In the genomic region with DNA sequence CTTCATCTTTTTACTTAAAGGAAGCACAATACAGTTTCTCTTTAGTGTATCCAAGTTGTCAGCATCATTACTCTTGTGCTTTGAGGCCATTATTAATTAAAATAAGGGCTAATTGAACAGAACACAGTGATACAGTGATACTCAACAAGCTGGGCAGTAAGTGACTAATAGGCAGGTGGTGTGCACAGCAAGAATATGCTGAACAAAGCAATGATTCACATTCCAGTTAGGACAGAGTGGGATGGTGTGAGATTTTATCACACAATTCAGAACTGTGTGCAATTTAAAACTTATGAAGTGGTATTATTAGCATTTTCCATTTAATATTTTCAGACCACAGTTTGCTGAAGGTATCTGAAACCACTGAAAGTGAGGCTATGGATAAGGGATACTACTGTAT, we compare ENCODE assay signal across 21 cellular contexts.
A peak's percentile ranks its signal among the peaks of the same experiment; 100 is the strongest.
DNase-seq lines count a peak whose midpoint lies in the region; ATAC-seq and TF ChIP-seq lines count a peak whose summit lies in the region.
"Had no signal": no experiment of that assay in that cellular context is flagged by ENCODE, and none has a peak within 500 bp of the region (broad histone marks: within the 10 kb centered on the region; RNA-seq: fewer than 3 reads in every experiment).

No MANE protein-coding gene starts in this region.

- H3K4me3 ChIP-seq in mammary epithelial cell (replicated peaks in 1 of 3; ENCODE audit: insufficient read depth in 1 of 3, low read depth in 2 of 3, low read length in 3 of 3): no peak overlapping the region
- H3K4me3 ChIP-seq: GM12878 had no signal

- H3K27ac ChIP-seq in mammary epithelial cell (ENCODE audit: insufficient read depth, low read depth, low read length): no peak overlapping the region
- H3K27ac ChIP-seq: 22Rv1 had no signal

- no peaks in the 10 kb centered on the region for H3K9me3 ChIP-seq in mammary epithelial cell (replicated peaks; ENCODE audit: insufficient read depth, low read length)

- H4K20me1 ChIP-seq in mammary epithelial cell (ENCODE audit: insufficient read depth, low read length): no peaks in the 10 kb centered on the region

- H3K36me3 ChIP-seq in mammary epithelial cell (ENCODE audit: insufficient read depth, low read length): no peaks in the 10 kb centered on the region

- H3K27me3 Mint-ChIP-seq in MCF 10A (ENCODE audit: insufficient read depth, unreplicated experiment): no peaks in the 10 kb centered on the region
- H3K27me3 Mint-ChIP-seq: CD4-positive, alpha-beta memory T cell had no signal

- H3K4me2 ChIP-seq in mammary epithelial cell (ENCODE audit: insufficient read depth, low read depth, low read length): no peak overlapping the region

- dilution Hi-C loops in mammary epithelial cell (cut with HindIII; ENCODE audit: low sequenced_read_pairs): no loop called here

- H3K27me3 ChIP-seq in mammary epithelial cell (ENCODE audit: insufficient read depth, low read length): no peaks in the 10 kb centered on the region

- no peak for TF ChIP-seq POLR2A in GM18505 (IDR thresholded peaks at IDR 0.05; ENCODE audit: borderline replicate concordance, extremely low read depth, insufficient read depth, insufficient read length)

- BruUV-seq in mammary epithelial cell (replicated peaks; lab: Mats Ljungman, UMichigan) (no TSS peak), MCF 10A (replicated peaks; lab: Mats Ljungman, UMichigan) (no TSS peak)

- no peaks in the 10 kb centered on the region for H3K79me2 ChIP-seq in mammary epithelial cell (ENCODE audit: insufficient read depth, low read length)

- DNase-seq in mammary epithelial cell: peak; percentile 81
- DNase-seq in MCF 10A (ENCODE audit: unreplicated experiment): no peak
- peak; percentile 25 for DNase-seq in dermis blood vessel endothelial cell
- peak; percentile 51 for DNase-seq in foreskin melanocyte
- DNase-seq in nucleus accumbens (lab: John Stamatoyannopoulos, UW): no peak
- DNase-seq in NCI-H1436 treated with DMSO at 0.1 percent for 48 hours (lab: John Stamatoyannopoulos, UW): no peak
- DNase-seq in posterior cingulate gyrus: no peak
- DNase-seq: CD4-positive, alpha-beta memory T cell; DMS79; GDM1; MV-4-11; NCI-H1417; NCI-H2029 treated with DMSO at 0.1 percent for 48 hours; NCI-H2171 treated with DMSO at 0.1 percent for 48 hours; NCI-H446 treated with DMSO at 0.1 percent for 48 hours; NK-92 treated with Interleukin-12 subunit alpha and Interleukin-12 subunit beta, amount 100 ng/mL, for 24 hours; OCI-M1; RPMI8226 had no signal

- H3K4me1 ChIP-seq in mammary epithelial cell (ENCODE audit: insufficient read depth, low read length): peaks cover 3% of the 10 kb centered on the region

- intact Hi-C loops in mammary epithelial cell (cut with micrococcal nuclease) (no loop called here), MCF 10A (cut with micrococcal nuclease) (no loop called here), posterior cingulate gyrus (cut with DNase I) (no loop called here)

- no peak overlapping the region for H3K9ac ChIP-seq in mammary epithelial cell (ENCODE audit: insufficient read depth, low read length)

- POLR2A ChIA-PET in MCF 10A (lab: Yijun Ruan, JAX): interaction anchor here (0.6 to 1.0 kb wide), 2 partner anchors 118 to 279 kb away, joined by 3 read pairs; no protein-coding TSS in a partner anchor

- no peak overlapping the region for H3K4me3 Mint-ChIP-seq in MCF 10A (ENCODE audit: unreplicated experiment)
- H3K4me3 Mint-ChIP-seq: CD4-positive, alpha-beta memory T cell had no signal

- peaks cover 9% of the 10 kb centered on the region for H3K4me1 Mint-ChIP-seq in MCF 10A (ENCODE audit: insufficient read depth, unreplicated experiment)
- H3K4me1 Mint-ChIP-seq: CD4-positive, alpha-beta memory T cell had no signal

- peaks cover 6% of the 10 kb centered on the region for H3K36me3 Mint-ChIP-seq in MCF 10A (ENCODE audit: insufficient read depth, unreplicated experiment)
- H3K36me3 Mint-ChIP-seq: CD4-positive, alpha-beta memory T cell had no signal

- in situ Hi-C loops in mammary epithelial cell (cut with MboI; ENCODE audit: low sequenced_read_pairs in 2 of 2): no loop called here

- H2AFZ ChIP-seq in mammary epithelial cell (ENCODE audit: low read depth, low read length): no peak overlapping the region

- TF ChIP-seq CTCF in mammary epithelial cell (conservative IDR thresholded peaks at IDR 0.05 in 1 of 2, IDR thresholded peaks at IDR 0.05 in 1 of 2; ENCODE audit: extremely low read depth in 1 of 2, insufficient read depth in 1 of 2, low read depth in 1 of 2, low read length in 2 of 2) (no peak), MCF 10A (IDR thresholded peaks at IDR 0.05; ENCODE audit: unreplicated experiment) (no peak)

- CTCF ChIA-PET in mammary epithelial cell (lab: Charles Lee; ENCODE audit: low non-redundant PET): no interaction called here
- CTCF ChIA-PET in MCF 10A (lab: Yijun Ruan, JAX): no interaction called here

- no peak for ATAC-seq in GM18505 (IDR thresholded peaks at IDR 0.05; ENCODE audit: unreplicated experiment)
- ATAC-seq: GM12878 had no signal

- peaks cover 7% of the 10 kb centered on the region for H3K9me3 Mint-ChIP-seq in MCF 10A (ENCODE audit: unreplicated experiment)

- no peak overlapping the region for H3K27ac Mint-ChIP-seq in MCF 10A (ENCODE audit: low read depth, unreplicated experiment)
- H3K27ac Mint-ChIP-seq: CD4-positive, alpha-beta memory T cell had no signal

Comparison
In these comparisons a context has a peak if more than half of its experiments do, and no peak if none do; other contexts are left out.
1. DNase-seq: peak in mammary epithelial cell (single experiment), dermis blood vessel endothelial cell (single experiment) and foreskin melanocyte (single experiment); none in MCF 10A (single experiment), nucleus accumbens (0 of 56), NCI-H1436 treated with DMSO at 0.1 percent for 48 hours (single experiment) and posterior cingulate gyrus (0 of 10).